In the genomic region with DNA sequence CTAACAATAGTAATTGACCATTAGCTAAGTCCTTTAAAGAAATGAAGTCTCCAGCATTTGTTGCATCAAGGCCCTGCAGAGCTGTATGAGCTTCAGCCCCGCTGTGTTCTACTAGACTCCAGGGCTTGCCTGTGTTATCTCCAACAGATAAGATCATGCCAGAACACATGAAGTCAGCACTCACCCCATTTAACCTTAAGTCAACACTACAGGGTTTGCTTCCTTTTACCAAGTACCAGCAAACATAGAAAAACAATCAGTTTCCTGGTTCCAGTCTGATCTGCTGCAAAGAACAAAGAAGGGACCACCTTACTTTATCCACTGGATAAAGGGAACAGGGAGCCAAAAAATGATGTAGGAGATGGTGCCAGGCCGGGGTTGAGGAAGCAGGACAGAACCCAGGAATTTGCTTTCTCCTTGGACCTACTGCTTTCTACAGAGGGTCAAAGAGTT, we compare ENCODE assay signal across 11 cellular contexts. TPM values are rescaled to one million over a fixed set of nuclear protein-coding genes. Genes with fewer than 3 reads are reported as not detected.
DNase-seq lines count a peak whose midpoint lies in the region; ATAC-seq and TF ChIP-seq lines count a peak whose summit lies in the region.
"Had no signal": no experiment of that assay in that cellular context is flagged by ENCODE, and none has a peak within 500 bp of the region (broad histone marks: within the 10 kb centered on the region; RNA-seq: fewer than 3 reads in every experiment).

No MANE protein-coding gene starts in this region.

- CTCF ChIA-PET in Calu3 (lab: Charles Lee) = interaction anchor here (0.6 to 0.7 kb wide), 3 partner anchors 21 to 801 kb away, joined by 4 to 6 read pairs (median 5); no protein-coding TSS in a partner anchor

- no peak for TF ChIP-seq CTCF in Calu3 (IDR thresholded peaks at IDR 0.05; ENCODE audit: unreplicated experiment)
- no peak for TF ChIP-seq CTCF in fibroblast of pulmonary artery (IDR thresholded peaks at IDR 0.05; ENCODE audit: low read length, missing control alignments)

- ATAC-seq in GM18873 (IDR thresholded peaks at IDR 0.05; ENCODE audit: low FRiP score, unreplicated experiment) (no peak), HG02610 (IDR thresholded peaks at IDR 0.05; ENCODE audit: unreplicated experiment) (no peak)

- DNase-seq in Calu3 (peak; percentile 16), NCI-H748 (lab: John Stamatoyannopoulos, UW; ENCODE audit: unreplicated experiment) (peak; percentile 65), fibroblast of pulmonary artery (ENCODE audit: low read depth) (peak; percentile 94), non-pigmented ciliary epithelial cell (ENCODE audit: low read depth) (peak; percentile 35), NAMALWA (ENCODE audit: low spot score) (no peak)
- no peak for DNase-seq in central memory CD4-positive, alpha-beta T cell
- DNase-seq: Karpas-422; stimulated activated naive CD4-positive, alpha-beta T cell treated with Interleukin-2 at 50 U/mL for 16 hours had no signal

- H3K4me3 Mint-ChIP-seq in Calu3 (ENCODE audit: low read depth, unreplicated experiment) = no peak overlapping the region
- H3K4me3 Mint-ChIP-seq: B cell had no signal

- H3K27ac Mint-ChIP-seq in Calu3 (ENCODE audit: unreplicated experiment) = peak overlapping the region; percentile 47
- H3K27ac Mint-ChIP-seq: B cell had no signal

- H3K9me3 Mint-ChIP-seq in Calu3 (ENCODE audit: low read depth, unreplicated experiment) = no peaks in the 10 kb centered on the region

- H3K27me3 Mint-ChIP-seq in Calu3 (ENCODE audit: unreplicated experiment) = no peaks in the 10 kb centered on the region
- H3K27me3 Mint-ChIP-seq: B cell had no signal

- peaks cover 5% of the 10 kb centered on the region for H3K36me3 Mint-ChIP-seq in Calu3 (ENCODE audit: insufficient read depth, unreplicated experiment)

- H3K4me3 ChIP-seq in fibroblast of pulmonary artery (replicated peaks; ENCODE audit: low read depth, low read length) = no peak overlapping the region

- intact Hi-C loops in Calu3 (cut with micrococcal nuclease; ENCODE audit: unreplicated experiment) = loop anchor here (5.0 kb wide), 1 partner anchor 37 kb away; no protein-coding TSS in a partner anchor

- BruUV-seq in Calu3 (replicated peaks; lab: Mats Ljungman, UMichigan) = no TSS peak

- H3K4me1 Mint-ChIP-seq in Calu3 (ENCODE audit: low read depth, unreplicated experiment) = peaks cover 23% of the 10 kb centered on the region

RNA-seq across cellular contexts. Expression of a gene that starts 41.3 kb away (rescaled TPM):
- 92.6 and 103 TPM in 2 replicates for total RNA-seq in Calu3 (2022)

Comparison
In these comparisons a context has a peak if more than half of its experiments do, and no peak if none do; other contexts are left out.
1. DNase-seq: peak in Calu3 (single experiment), NCI-H748 (single experiment), fibroblast of pulmonary artery (single experiment) and non-pigmented ciliary epithelial cell (single experiment); none in NAMALWA (single experiment) and central memory CD4-positive, alpha-beta T cell (single experiment).